In the genomic region with DNA sequence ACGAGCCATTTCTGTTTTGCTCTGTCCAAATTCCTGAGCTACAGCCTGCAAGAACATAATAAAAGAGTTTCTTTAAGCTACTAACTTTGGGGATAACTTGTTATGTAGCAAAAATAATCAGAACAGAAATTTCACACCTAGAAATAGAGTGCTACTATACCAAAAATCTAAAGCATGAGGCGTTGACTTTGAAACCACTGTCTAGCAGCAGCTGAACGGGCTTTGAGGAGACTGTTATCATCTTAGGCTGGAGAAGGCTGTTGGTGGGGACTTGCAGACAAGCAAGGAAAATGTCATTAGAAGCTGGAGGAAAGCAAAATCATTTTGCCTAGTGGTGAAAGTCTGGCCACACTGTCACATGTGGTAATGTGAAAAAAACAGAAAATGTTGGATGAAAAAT, we compare ENCODE assay signal across 1 cellular context.
TF ChIP-seq lines count a peak whose summit lies in the region.

No MANE protein-coding gene starts in this region.

TF ChIP-seq in IMR-90, 13 proteins besides CTCF, POLR2A, EP300 and RAD21:
- no peak for TF ChIP-seq RCOR1 (IDR thresholded peaks at IDR 0.05; ENCODE audit: insufficient replicate concordance, low read length)
- no peak for TF ChIP-seq MAFK (IDR thresholded peaks at IDR 0.05; ENCODE audit: low read depth, low read length)
- no peak for TF ChIP-seq MAZ (IDR thresholded peaks at IDR 0.05; ENCODE audit: borderline replicate concordance, low read depth, low read length)
- TF ChIP-seq, protein P1, sequence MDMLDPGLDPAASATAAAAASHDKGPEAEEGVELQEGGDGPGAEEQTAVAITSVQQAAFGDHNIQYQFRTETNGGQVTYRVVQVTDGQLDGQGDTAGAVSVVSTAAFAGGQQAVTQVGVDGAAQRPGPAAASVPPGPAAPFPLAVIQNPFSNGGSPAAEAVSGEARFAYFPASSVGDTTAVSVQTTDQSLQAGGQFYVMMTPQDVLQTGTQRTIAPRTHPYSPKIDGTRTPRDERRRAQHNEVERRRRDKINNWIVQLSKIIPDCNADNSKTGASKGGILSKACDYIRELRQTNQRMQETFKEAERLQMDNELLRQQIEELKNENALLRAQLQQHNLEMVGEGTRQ (IDR thresholded peaks at IDR 0.05; ENCODE audit: low read depth, low read length) = no peak
- TF ChIP-seq BHLHE40 (IDR thresholded peaks at IDR 0.05; ENCODE audit: low read depth, low read length) = no peak
- TF ChIP-seq RFX5 (IDR thresholded peaks at IDR 0.05; ENCODE audit: low read depth, low read length) = no peak
- TF ChIP-seq, protein P2, sequence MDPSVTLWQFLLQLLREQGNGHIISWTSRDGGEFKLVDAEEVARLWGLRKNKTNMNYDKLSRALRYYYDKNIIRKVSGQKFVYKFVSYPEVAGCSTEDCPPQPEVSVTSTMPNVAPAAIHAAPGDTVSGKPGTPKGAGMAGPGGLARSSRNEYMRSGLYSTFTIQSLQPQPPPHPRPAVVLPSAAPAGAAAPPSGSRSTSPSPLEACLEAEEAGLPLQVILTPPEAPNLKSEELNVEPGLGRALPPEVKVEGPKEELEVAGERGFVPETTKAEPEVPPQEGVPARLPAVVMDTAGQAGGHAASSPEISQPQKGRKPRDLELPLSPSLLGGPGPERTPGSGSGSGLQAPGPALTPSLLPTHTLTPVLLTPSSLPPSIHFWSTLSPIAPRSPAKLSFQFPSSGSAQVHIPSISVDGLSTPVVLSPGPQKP (IDR thresholded peaks at IDR 0.05; ENCODE audit: borderline replicate concordance, low read depth, low read length) = no peak
- TF ChIP-seq CHD1 (IDR thresholded peaks at IDR 0.05; ENCODE audit: low read depth, low read length) = no peak
- no peak for TF ChIP-seq MXI1 (IDR thresholded peaks at IDR 0.05; ENCODE audit: borderline replicate concordance, low read depth, low read length)
- no peak for TF ChIP-seq NFE2L2 (IDR thresholded peaks at IDR 0.05; ENCODE audit: low read depth, low read length)
- no peak for TF ChIP-seq CEBPB (IDR thresholded peaks at IDR 0.05; ENCODE audit: low read depth, low read length)
- TF ChIP-seq SMC3 (IDR thresholded peaks at IDR 0.05; ENCODE audit: low read depth, low read length) = no peak
- TF ChIP-seq FOS (IDR thresholded peaks at IDR 0.05; ENCODE audit: low read depth, low read length) = no peak
